ENCODE assay signal across 11 cellular contexts in the genomic region with DNA sequence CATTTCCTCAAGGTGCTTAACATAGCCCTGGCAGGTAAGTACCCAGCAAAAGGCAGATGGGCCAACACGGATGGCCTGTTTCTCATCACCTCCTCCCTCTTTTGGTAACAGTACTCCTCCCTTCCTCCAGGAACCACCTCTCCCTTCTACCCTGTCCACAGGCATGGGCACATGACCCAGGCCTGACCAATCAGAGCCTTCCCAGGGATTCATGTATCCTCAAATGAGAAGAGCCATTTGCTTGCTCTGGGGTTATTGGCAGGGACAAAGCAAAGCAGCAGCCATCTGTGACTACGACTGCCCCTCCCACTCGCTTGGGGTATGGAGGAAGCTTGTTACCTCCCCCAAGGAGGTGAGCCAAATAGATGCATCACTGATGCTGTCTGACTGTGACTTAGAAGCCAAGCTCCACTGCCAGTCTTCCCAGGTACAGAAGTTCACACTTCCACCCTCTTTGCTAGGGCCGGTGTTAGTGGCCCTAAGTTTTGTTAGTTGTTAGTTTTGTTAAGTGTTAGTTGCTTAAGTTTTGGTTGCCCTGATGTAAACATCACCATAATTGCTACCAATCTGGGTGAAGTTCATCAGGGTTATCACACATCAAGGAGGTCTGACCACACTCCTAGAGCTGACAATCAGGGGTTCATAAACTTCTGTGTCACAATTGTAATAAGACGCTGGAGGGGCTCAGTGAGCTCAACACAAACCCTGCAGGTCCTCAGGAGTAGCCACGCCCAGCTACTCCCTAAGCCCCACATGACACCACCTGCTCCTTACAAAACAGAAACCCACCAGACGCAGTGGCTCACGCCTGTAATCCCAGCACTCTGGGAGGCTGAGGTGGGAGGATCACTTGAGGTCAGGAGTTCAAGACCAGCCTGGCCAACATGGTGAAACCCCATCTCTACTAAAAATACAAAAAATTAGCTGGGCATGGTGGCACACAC. TPM values are rescaled to one million over a fixed set of nuclear protein-coding genes. Genes with fewer than 3 reads are reported as not detected.
DNase-seq lines count a peak whose midpoint lies in the region; ATAC-seq, FAIRE-seq and TF ChIP-seq lines count a peak whose summit lies in the region.
"Had no signal": no experiment of that assay in that cellular context is flagged by ENCODE, and none has a peak within 500 bp of the region (broad histone marks: within the 10 kb centered on the region; RNA-seq: fewer than 3 reads in every experiment).

No MANE protein-coding gene starts in this region.

- CTCF ChIA-PET in K562 (lab: Yijun Ruan, JAX; ENCODE audit: low intra/inter-chr PET ratio) = no interaction called here

- no peak for TF ChIP-seq EP300 in K562 (IDR thresholded peaks at IDR 0.05; ENCODE audit: low read length)

- no peak overlapping the region for H2AFZ ChIP-seq in K562 (ENCODE audit: low read depth, low read length)

- no peak overlapping the region for H3K4me2 ChIP-seq in K562 (ENCODE audit: insufficient read depth, low read length)

- H3K27me3 ChIP-seq in K562 (ENCODE audit: control insufficient read depth in 2 of 2, insufficient read depth in 2 of 2, low read length in 2 of 2) = no peaks in the 10 kb centered on the region
- H3K27me3 ChIP-seq: esophagus muscularis mucosa, ovary had no signal

- no peaks in the 10 kb centered on the region for H3K27me3 Mint-ChIP-seq in natural killer cell treated with Interleukin-12 subunit alpha and Interleukin-12 subunit beta and Interleukin-15 and Interleukin-18, amount 100 ng/mL, for 72 hours

- DNase-seq in NCI-H748 (lab: John Stamatoyannopoulos, UW; ENCODE audit: unreplicated experiment) (peak; percentile 75), NCI-H748 treated with DMSO at 0.1 percent for 48 hours (lab: John Stamatoyannopoulos, UW) (no peak), NB4 (ENCODE audit: low read depth) (peak; percentile 20), K562 (ENCODE audit: extremely low read depth in 1 of 4, low spot score in 3 of 4) (peak; percentile 10 to 37 (median 21)), mucosa of descending colon (no peak)
- no peak for DNase-seq in natural killer cell treated with Interleukin-12 subunit alpha and Interleukin-12 subunit beta and Interleukin-15 and Interleukin-18, amount 100 ng/mL, for 72 hours (ENCODE audit: low spot score)
- DNase-seq: ovary; stimulated activated CD4-positive, alpha-beta T cell treated with anti-CD3 and anti-CD28 coated beads, Interleukin-12 subunit alpha, Interleukin-12 subunit beta, amount 100 ng/mL, for 4 hours had no signal

- no peaks in the 10 kb centered on the region for H3K79me2 ChIP-seq in K562 (ENCODE audit: control insufficient read depth, insufficient read depth, low read length)

- H4K20me1 ChIP-seq in K562 (replicated peaks; ENCODE audit: control insufficient read depth, insufficient read depth, low read length) = no peaks in the 10 kb centered on the region

- peaks cover 9% of the 10 kb centered on the region for H3K36me3 Mint-ChIP-seq in natural killer cell treated with Interleukin-12 subunit alpha and Interleukin-12 subunit beta and Interleukin-15 and Interleukin-18, amount 100 ng/mL, for 72 hours

- intact Hi-C loops in K562 (cut with micrococcal nuclease) = no loop called here
- intact Hi-C loops in mucosa of descending colon (cut with DNase I, micrococcal nuclease) = no loop called here

- BruUV-seq in K562 (replicated peaks; lab: Mats Ljungman, UMichigan) = no TSS peak

- H3K9me3 ChIP-seq in K562 (replicated peaks; ENCODE audit: control insufficient read depth, insufficient read depth, low read depth, low read length) (no peaks in the 10 kb centered on the region), mucosa of descending colon (no peaks in the 10 kb centered on the region)
- H3K9me3 ChIP-seq: esophagus muscularis mucosa, ovary had no signal

- ATAC-seq in K562 (0 out of 3 replicates have a peak, but pooled peaks have one; percentile 31), mucosa of descending colon (no peak), HG02938 (IDR thresholded peaks at IDR 0.05; ENCODE audit: unreplicated experiment) (no peak), GM21717 (IDR thresholded peaks at IDR 0.05; ENCODE audit: unreplicated experiment) (no peak)
- ATAC-seq in natural killer cell treated with Interleukin-12 subunit alpha and Interleukin-12 subunit beta and Interleukin-15 and Interleukin-18, amount 100 ng/mL, for 72 hours = peak; percentile 36 to 55

- TF ChIP-seq RAD21 in K562 (CRISPR knock-in tag; conservative IDR thresholded peaks at IDR 0.05 in 1 of 2, IDR thresholded peaks at IDR 0.05 in 1 of 2) = no peak

- TF ChIP-seq POLR2A in NB4 (IDR thresholded peaks at IDR 0.05; ENCODE audit: extremely low read depth, insufficient read length) = no peak
- no peak for TF ChIP-seq POLR2A in K562 (conservative IDR thresholded peaks at IDR 0.05)

- 58% methylated on average over 7 of the region's 8 CpGs for WGBS in K562 (ENCODE audit: insufficient coverage, low coverage, missing lambda C conversion rate)

- H3K27ac Mint-ChIP-seq in natural killer cell treated with Interleukin-12 subunit alpha and Interleukin-12 subunit beta and Interleukin-15 and Interleukin-18, amount 100 ng/mL, for 72 hours = peak overlapping the region; percentile 50 to 68

- POLR2A ChIA-PET in K562 (lab: Yijun Ruan, JAX) = interaction anchor here (0.6 kb wide), 1 partner anchor 1463 kb away, joined by 3 read pairs; no protein-coding TSS in a partner anchor

- H3K4me3 Mint-ChIP-seq in natural killer cell treated with Interleukin-12 subunit alpha and Interleukin-12 subunit beta and Interleukin-15 and Interleukin-18, amount 100 ng/mL, for 72 hours = no peak overlapping the region

- H3K27ac ChIP-seq in K562 (ENCODE audit: extremely low read depth, low read depth, low read length) = no peak overlapping the region
- H3K27ac ChIP-seq: esophagus muscularis mucosa, ovary had no signal

- H3K4me1 ChIP-seq in K562 (replicated peaks in 1 of 2; ENCODE audit: control insufficient read depth in 2 of 2, insufficient read depth in 2 of 2, low read length in 2 of 2) = no peaks in the 10 kb centered on the region; a peak in 2 of 5 replicates
- H3K4me1 ChIP-seq in mucosa of descending colon (ENCODE audit: low read depth) = no peaks in the 10 kb centered on the region

- H3K4me3 ChIP-seq in NB4 (ENCODE audit: low read depth, low read length) = no peak overlapping the region
- H3K4me3 ChIP-seq in K562 = no peak overlapping the region
- no peak overlapping the region for H3K4me3 ChIP-seq in mucosa of descending colon
- H3K4me3 ChIP-seq: esophagus muscularis mucosa, ovary had no signal

- FAIRE-seq in K562 (lab: Jason Lieb, UNC) = no peak

- H3K9me1 ChIP-seq in K562 (ENCODE audit: control insufficient read depth, insufficient read depth, low read length) = no peaks in the 10 kb centered on the region

- 0 out of 3 replicates have a peak, but pooled peaks cover 2% of the 10 kb centered on the region for H3K36me3 ChIP-seq in K562 (ENCODE audit: control insufficient read depth, insufficient read depth, low read length)
- H3K36me3 ChIP-seq in mucosa of descending colon (ENCODE audit: low read depth) = no peaks in the 10 kb centered on the region
- H3K36me3 ChIP-seq: ovary had no signal

- in situ Hi-C loops in K562 (cut with MboI) = no loop called here

- H3K9ac ChIP-seq in K562 (ENCODE audit: insufficient read depth in 1 of 2, low read depth in 2 of 2, low read length in 2 of 2) = no peak overlapping the region

- peaks cover 30 to 33% of the 10 kb centered on the region in 2 donors for H3K4me1 Mint-ChIP-seq in natural killer cell treated with Interleukin-12 subunit alpha and Interleukin-12 subunit beta and Interleukin-15 and Interleukin-18, amount 100 ng/mL, for 72 hours (ENCODE audit: low read depth in 2 of 2)

- H3K9me3 Mint-ChIP-seq in natural killer cell treated with Interleukin-12 subunit alpha and Interleukin-12 subunit beta and Interleukin-15 and Interleukin-18, amount 100 ng/mL, for 72 hours = no peaks in the 10 kb centered on the region

- no peak for TF ChIP-seq CTCF in NB4 (IDR thresholded peaks at IDR 0.05; ENCODE audit: low read depth, low read length)
- TF ChIP-seq CTCF in K562 (IDR thresholded peaks at IDR 0.05 in 2 of 3, conservative IDR thresholded peaks at IDR 0.05 in 1 of 3; ENCODE audit: insufficient read depth in 2 of 3, low read depth in 1 of 3, low read length in 3 of 3) = no peak
- no peak for TF ChIP-seq CTCF in mucosa of descending colon (IDR thresholded peaks at IDR 0.05)

TF ChIP-seq in K562, 482 proteins besides CTCF, POLR2A, EP300 and RAD21 (continues in another document):
- TF ChIP-seq, protein P1, sequence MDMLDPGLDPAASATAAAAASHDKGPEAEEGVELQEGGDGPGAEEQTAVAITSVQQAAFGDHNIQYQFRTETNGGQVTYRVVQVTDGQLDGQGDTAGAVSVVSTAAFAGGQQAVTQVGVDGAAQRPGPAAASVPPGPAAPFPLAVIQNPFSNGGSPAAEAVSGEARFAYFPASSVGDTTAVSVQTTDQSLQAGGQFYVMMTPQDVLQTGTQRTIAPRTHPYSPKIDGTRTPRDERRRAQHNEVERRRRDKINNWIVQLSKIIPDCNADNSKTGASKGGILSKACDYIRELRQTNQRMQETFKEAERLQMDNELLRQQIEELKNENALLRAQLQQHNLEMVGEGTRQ (CRISPR knock-in tag; IDR thresholded peaks at IDR 0.05) = peak; percentile 78
- TF ChIP-seq MECOM (CRISPR knock-in tag; IDR thresholded peaks at IDR 0.05) (no peak), BCOR (IDR thresholded peaks at IDR 0.05) (0 out of 2 replicates have a peak, but pooled peaks have one; percentile 12)

RNA-seq across cellular contexts. Expression of a gene that starts 57.3 kb away (rescaled TPM):
- 20.5 and 26.2 TPM in 2 replicates for total RNA-seq in K562 (2011; cell fraction: chromatin; rRNA removed; ENCODE audit: low replicate concordance)
- total RNA-seq in K562 (2011; cell fraction: nucleolus; rRNA removed) = 15.8 and 18.3 TPM in 2 replicates
- total RNA-seq in K562 (2011; cell fraction: nucleoplasm; rRNA removed) = 17.1 and 19.2 TPM in 2 replicates
- total RNA-seq in K562 (2014; rRNA removed) (14.2 and 16.9 TPM in 2 replicates), K562 (2014; rRNA removed; fragmentation: Illumina TruSeq; extraction: Trizol) (23.0 and 24.9 TPM in 2 replicates), K562 (2015; rRNA removed; fragmentation: Illumina TruSeq; extraction: Trizol) (19.3 and 19.5 TPM in 2 replicates), K562 (2021) (17.1 and 18.2 TPM in 2 replicates), mucosa of descending colon (10 to 100 TPM; 20.0 to 41.3 (median 34.3) TPM)
- polyA plus RNA-seq in K562 (2011; rRNA removed) (26.5 and 27.6 TPM in 2 replicates), K562 (2014; fragmentation: Illumina TruSeq; extraction: Trizol) (18.4 and 22.0 TPM in 2 replicates), K562 (2014; fragmentation: Nextera tagmentation; extraction: Ambion mirVana) (10 to 100 TPM; 25.5 to 31.9 TPM), K562 (2014; rRNA removed) (20.1 and 22.7 TPM in 2 replicates)
- 14.9 and 21.7 TPM in 2 replicates for polyA plus RNA-seq in K562 (2011; cell fraction: cytosol; rRNA removed)
- polyA plus RNA-seq in K562 (2011; cell fraction: nucleus; rRNA removed) = 14.5 and 18.6 TPM in 2 replicates
- 17.4 and 27.0 TPM in 2 replicates for polyA plus RNA-seq in K562 (2012)
- polyA minus RNA-seq in K562 (2011; rRNA and poly(A)+ RNA removed) = 27.1 and 29.5 TPM in 2 replicates
- polyA minus RNA-seq in K562 (2011; cell fraction: cytosol; rRNA and poly(A)+ RNA removed) = 13.4 and 20.8 TPM in 2 replicates
- 7.0 and 15.8 TPM in 2 replicates for polyA minus RNA-seq in K562 (2011; cell fraction: nucleus; rRNA and poly(A)+ RNA removed)
- 10 to 100 TPM; 28.3 to 50.4 TPM for total RNA-seq in natural killer cell treated with Interleukin-12 subunit alpha and Interleukin-12 subunit beta and Interleukin-15 and Interleukin-18, amount 100 ng/mL, for 72 hours

Comparison
In these comparisons a context has a peak if more than half of its experiments do, and no peak if none do; other contexts are left out.
1. DNase-seq: peak in NCI-H748 (single experiment), NB4 (single experiment) and K562 (4 of 4); none in NCI-H748 treated with DMSO at 0.1 percent for 48 hours (single experiment), natural killer cell treated with Interleukin-12 subunit alpha and Interleukin-12 subunit beta and Interleukin-15 and Interleukin-18, amount 100 ng/mL, for 72 hours (single experiment) and mucosa of descending colon (0 of 3).
2. ATAC-seq: peak in K562 (single experiment) and natural killer cell treated with Interleukin-12 subunit alpha and Interleukin-12 subunit beta and Interleukin-15 and Interleukin-18, amount 100 ng/mL, for 72 hours (2 of 2); none in mucosa of descending colon (single experiment), HG02938 (single experiment) and GM21717 (single experiment).